1 cellular context compared by ENCODE assay signal in genomic region chr7:24701232-24701898, GRCh38.
TF ChIP-seq lines count a peak whose summit lies in the region.

No MANE protein-coding gene starts in this region.

TF ChIP-seq in WTC11, 78 proteins besides CTCF, POLR2A, EP300 and RAD21 (continued from another document):
- TF ChIP-seq ZNF425 (CRISPR knock-in tag; conservative IDR thresholded peaks at IDR 0.05) (no peak), NR2C2 (CRISPR knock-in tag; IDR thresholded peaks at IDR 0.05) (no peak), NFATC4 (CRISPR knock-in tag; IDR thresholded peaks at IDR 0.05) (no peak), ZMAT4 (CRISPR knock-in tag; IDR thresholded peaks at IDR 0.05) (no peak), ESRRA (CRISPR knock-in tag; IDR thresholded peaks at IDR 0.05; ENCODE audit: borderline replicate concordance) (no peak), ZNF232 (CRISPR knock-in tag; IDR thresholded peaks at IDR 0.05) (no peak)
- TF ChIP-seq, protein P1, sequence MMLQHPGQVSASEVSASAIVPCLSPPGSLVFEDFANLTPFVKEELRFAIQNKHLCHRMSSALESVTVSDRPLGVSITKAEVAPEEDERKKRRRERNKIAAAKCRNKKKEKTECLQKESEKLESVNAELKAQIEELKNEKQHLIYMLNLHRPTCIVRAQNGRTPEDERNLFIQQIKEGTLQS (CRISPR knock-in tag; conservative IDR thresholded peaks at IDR 0.05) = no peak
- TF ChIP-seq, protein P2, sequence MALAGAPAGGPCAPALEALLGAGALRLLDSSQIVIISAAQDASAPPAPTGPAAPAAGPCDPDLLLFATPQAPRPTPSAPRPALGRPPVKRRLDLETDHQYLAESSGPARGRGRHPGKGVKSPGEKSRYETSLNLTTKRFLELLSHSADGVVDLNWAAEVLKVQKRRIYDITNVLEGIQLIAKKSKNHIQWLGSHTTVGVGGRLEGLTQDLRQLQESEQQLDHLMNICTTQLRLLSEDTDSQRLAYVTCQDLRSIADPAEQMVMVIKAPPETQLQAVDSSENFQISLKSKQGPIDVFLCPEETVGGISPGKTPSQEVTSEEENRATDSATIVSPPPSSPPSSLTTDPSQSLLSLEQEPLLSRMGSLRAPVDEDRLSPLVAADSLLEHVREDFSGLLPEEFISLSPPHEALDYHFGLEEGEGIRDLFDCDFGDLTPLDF (CRISPR knock-in tag; IDR thresholded peaks at IDR 0.05) = no peak
- TF ChIP-seq, protein P3, sequence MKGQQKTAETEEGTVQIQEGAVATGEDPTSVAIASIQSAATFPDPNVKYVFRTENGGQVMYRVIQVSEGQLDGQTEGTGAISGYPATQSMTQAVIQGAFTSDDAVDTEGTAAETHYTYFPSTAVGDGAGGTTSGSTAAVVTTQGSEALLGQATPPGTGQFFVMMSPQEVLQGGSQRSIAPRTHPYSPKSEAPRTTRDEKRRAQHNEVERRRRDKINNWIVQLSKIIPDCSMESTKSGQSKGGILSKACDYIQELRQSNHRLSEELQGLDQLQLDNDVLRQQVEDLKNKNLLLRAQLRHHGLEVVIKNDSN (CRISPR knock-in tag; IDR thresholded peaks at IDR 0.05) = no peak
- TF ChIP-seq, protein P4, sequence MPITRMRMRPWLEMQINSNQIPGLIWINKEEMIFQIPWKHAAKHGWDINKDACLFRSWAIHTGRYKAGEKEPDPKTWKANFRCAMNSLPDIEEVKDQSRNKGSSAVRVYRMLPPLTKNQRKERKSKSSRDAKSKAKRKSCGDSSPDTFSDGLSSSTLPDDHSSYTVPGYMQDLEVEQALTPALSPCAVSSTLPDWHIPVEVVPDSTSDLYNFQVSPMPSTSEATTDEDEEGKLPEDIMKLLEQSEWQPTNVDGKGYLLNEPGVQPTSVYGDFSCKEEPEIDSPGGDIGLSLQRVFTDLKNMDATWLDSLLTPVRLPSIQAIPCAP (CRISPR knock-in tag; IDR thresholded peaks at IDR 0.05) = no peak
- TF ChIP-seq, protein P5, sequence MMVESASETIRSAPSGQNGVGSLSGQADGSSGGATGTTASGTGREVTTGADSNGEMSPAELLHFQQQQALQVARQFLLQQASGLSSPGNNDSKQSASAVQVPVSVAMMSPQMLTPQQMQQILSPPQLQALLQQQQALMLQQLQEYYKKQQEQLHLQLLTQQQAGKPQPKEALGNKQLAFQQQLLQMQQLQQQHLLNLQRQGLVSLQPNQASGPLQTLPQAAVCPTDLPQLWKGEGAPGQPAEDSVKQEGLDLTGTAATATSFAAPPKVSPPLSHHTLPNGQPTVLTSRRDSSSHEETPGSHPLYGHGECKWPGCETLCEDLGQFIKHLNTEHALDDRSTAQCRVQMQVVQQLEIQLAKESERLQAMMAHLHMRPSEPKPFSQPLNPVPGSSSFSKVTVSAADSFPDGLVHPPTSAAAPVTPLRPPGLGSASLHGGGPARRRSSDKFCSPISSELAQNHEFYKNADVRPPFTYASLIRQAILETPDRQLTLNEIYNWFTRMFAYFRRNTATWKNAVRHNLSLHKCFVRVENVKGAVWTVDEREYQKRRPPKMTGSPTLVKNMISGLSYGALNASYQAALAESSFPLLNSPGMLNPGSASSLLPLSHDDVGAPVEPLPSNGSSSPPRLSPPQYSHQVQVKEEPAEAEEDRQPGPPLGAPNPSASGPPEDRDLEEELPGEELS (CRISPR knock-in tag; IDR thresholded peaks at IDR 0.05) = no peak
